Comparison of ENCODE assay signal across 14 cellular contexts in genomic region chr17:949623-950338, GRCh38. TPM values are rescaled to one million over a fixed set of nuclear protein-coding genes. Genes with fewer than 3 reads are reported as not detected.
DNase-seq lines count a peak whose midpoint lies in the region; ATAC-seq and TF ChIP-seq lines count a peak whose summit lies in the region.
"Had no signal": no experiment of that assay in that cellular context is flagged by ENCODE, and none has a peak within 500 bp of the region (broad histone marks: within the 10 kb centered on the region; RNA-seq: fewer than 3 reads in every experiment).

No MANE protein-coding gene starts in this region.

- H3K27ac Mint-ChIP-seq in osteocyte (ENCODE audit: unreplicated experiment), result peak overlapping the region; percentile 89
- H3K27ac Mint-ChIP-seq: naive thymus-derived CD4-positive, alpha-beta T cell; stimulated activated naive CD8-positive, alpha-beta T cell treated with anti-CD3 and anti-CD28 coated beads, Interleukin-15, Interleukin-2, amounts not matched to agents 100 ng/mL and 50 ng/mL, for 24 hours had no signal

- WGBS in hepatocyte (ENCODE audit: low lambda C conversion rate, missing lambda C conversion rate), result 41% methylated on average over 10 of the region's 12 CpGs

- H3K9me2 ChIP-seq in hepatocyte (replicated peaks; ENCODE audit: insufficient read depth), result no peaks in the 10 kb centered on the region

- no peak overlapping the region for H3K4me3 ChIP-seq in BLaER1 treated with 17β-estradiol and CSF1 and Interleukin-3, amounts not matched to agents 10 nM and 100 nM
- H3K4me3 ChIP-seq in hepatocyte (no peak overlapping the region), gastrocnemius medialis (no peak overlapping the region)

- H3K36me3 Mint-ChIP-seq in osteocyte (ENCODE audit: unreplicated experiment), result peaks cover 3% of the 10 kb centered on the region
- H3K36me3 Mint-ChIP-seq: naive thymus-derived CD4-positive, alpha-beta T cell had no signal

- in situ Hi-C loops in gastrocnemius medialis (cut with MboI; ENCODE audit: low sequenced_read_pairs in 4 of 4), result no loop called here

- ATAC-seq in GM18498 (IDR thresholded peaks at IDR 0.05; ENCODE audit: unreplicated experiment) (no peak), gastrocnemius medialis (no peak), HG03025 (IDR thresholded peaks at IDR 0.05; ENCODE audit: low FRiP score, unreplicated experiment) (no peak)
- ATAC-seq: naive thymus-derived CD4-positive, alpha-beta T cell had no signal

- H4K20me1 ChIP-seq in BLaER1 treated with 17β-estradiol and CSF1 and Interleukin-3, amounts not matched to agents 10 nM and 100 nM, result peaks cover 0 to 88% (median 54%) of the 10 kb centered on the region in 11 experiments; a peak in 17 of 22 replicates
- H4K20me1 ChIP-seq in hepatocyte (ENCODE audit: insufficient read depth, poor library complexity, severe bottlenecking), result no peaks in the 10 kb centered on the region

- intact Hi-C loops in gastrocnemius medialis (cut with DNase I; ENCODE audit: low total_unique reads), result no loop called here

- H3K79me2 ChIP-seq in hepatocyte, result peaks cover 48% of the 10 kb centered on the region

- peak overlapping the region in 3 of 11 experiments; percentile 29 to 46 (median 31); a peak in 2 of 22 replicates for H3K9ac ChIP-seq in BLaER1 treated with 17β-estradiol and CSF1 and Interleukin-3, amounts not matched to agents 10 nM and 100 nM

- peak; percentile 12 for DNase-seq in NCI-H2227 treated with DMSO at 0.1 percent for 48 hours (lab: John Stamatoyannopoulos, UW)
- no peak for DNase-seq in hepatocyte (ENCODE audit: low spot score)
- DNase-seq in osteocyte (ENCODE audit: extremely low spot score, unreplicated experiment), result no peak
- no peak for DNase-seq in gastrocnemius medialis
- no peak for DNase-seq in DMS153 (lab: John Stamatoyannopoulos, UW)
- DNase-seq: activated gamma-delta T cell treated with Interleukin-2 at 50 U/mL for 16 hours; effector CD4-positive, alpha-beta T cell; foreskin melanocyte; naive thymus-derived CD4-positive, alpha-beta T cell; NCI-H2081 treated with DMSO at 0.1 percent for 48 hours had no signal

- peaks cover 0 to 35% (median 8%) of the 10 kb centered on the region in 11 experiments; a peak in 10 of 22 replicates for H3K36me3 ChIP-seq in BLaER1 treated with 17β-estradiol and CSF1 and Interleukin-3, amounts not matched to agents 10 nM and 100 nM
- no peaks in the 10 kb centered on the region for H3K36me3 ChIP-seq in hepatocyte (replicated peaks; ENCODE audit: insufficient read depth, low read depth)
- no peaks in the 10 kb centered on the region for H3K36me3 ChIP-seq in gastrocnemius medialis

- H3K27ac ChIP-seq in BLaER1 treated with 17β-estradiol and CSF1 and Interleukin-3, amounts not matched to agents 10 nM and 100 nM, result peak overlapping the region in 4 of 11 experiments; percentile 20 to 49 (median 46); a peak in 5 of 22 replicates
- H3K27ac ChIP-seq in hepatocyte, result peak overlapping the region; percentile 91
- peak overlapping the region in 2 of 4 donors; percentile 21 to 24 for H3K27ac ChIP-seq in gastrocnemius medialis

- H3K4me3 Mint-ChIP-seq in osteocyte (ENCODE audit: unreplicated experiment), result peak overlapping the region; percentile 61
- H3K4me3 Mint-ChIP-seq: naive thymus-derived CD4-positive, alpha-beta T cell; stimulated activated naive CD8-positive, alpha-beta T cell treated with anti-CD3 and anti-CD28 coated beads, Interleukin-15, Interleukin-2, amounts not matched to agents 100 ng/mL and 50 ng/mL, for 24 hours had no signal

- H2AFZ ChIP-seq in hepatocyte, result no peak overlapping the region

- TF ChIP-seq POLR2A in gastrocnemius medialis (IDR thresholded peaks at IDR 0.05), result no peak

- H3K27me3 ChIP-seq in BLaER1 treated with 17β-estradiol and CSF1 and Interleukin-3, amounts not matched to agents 10 nM and 100 nM, result peaks cover 0 to 8% (median 0%) of the 10 kb centered on the region in 11 experiments; a peak in 1 of 22 replicates
- H3K27me3 ChIP-seq in hepatocyte (no peaks in the 10 kb centered on the region), gastrocnemius medialis (no peaks in the 10 kb centered on the region)

- TF ChIP-seq CTCF in hepatocyte (IDR thresholded peaks at IDR 0.05; ENCODE audit: poor library complexity) (no peak), osteocyte (IDR thresholded peaks at IDR 0.05) (no peak), gastrocnemius medialis (IDR thresholded peaks at IDR 0.05 in 4 of 5, conservative IDR thresholded peaks at IDR 0.05 in 1 of 5) (no peak)

- H3K9me3 ChIP-seq in BLaER1 treated with 17β-estradiol and CSF1 and Interleukin-3, amounts not matched to agents 10 nM and 100 nM (replicated peaks in 1 of 11), result no peaks in the 10 kb centered on the region
- H3K9me3 ChIP-seq in hepatocyte (ENCODE audit: low read depth), result no peaks in the 10 kb centered on the region
- H3K9me3 ChIP-seq in gastrocnemius medialis, result no peaks in the 10 kb centered on the region

- no peaks in the 10 kb centered on the region for H3K27me3 Mint-ChIP-seq in osteocyte (ENCODE audit: unreplicated experiment)

- H3K4me2 ChIP-seq in BLaER1 treated with 17β-estradiol and CSF1 and Interleukin-3, amounts not matched to agents 10 nM and 100 nM, result peak overlapping the region in 8 of 11 experiments; percentile 2 to 84 (median 52); a peak in 10 of 22 replicates
- H3K4me2 ChIP-seq in hepatocyte, result peak overlapping the region; percentile 81

- H3K9me3 Mint-ChIP-seq in osteocyte (ENCODE audit: unreplicated experiment), result no peaks in the 10 kb centered on the region
- H3K9me3 Mint-ChIP-seq: naive thymus-derived CD4-positive, alpha-beta T cell; stimulated activated naive CD8-positive, alpha-beta T cell treated with anti-CD3 and anti-CD28 coated beads, Interleukin-15, Interleukin-2, amounts not matched to agents 100 ng/mL and 50 ng/mL, for 24 hours had no signal

- H3K4me1 ChIP-seq in BLaER1 treated with 17β-estradiol and CSF1 and Interleukin-3, amounts not matched to agents 10 nM and 100 nM, result peaks cover 18 to 66% (median 51%) of the 10 kb centered on the region in 10 experiments
- H3K4me1 ChIP-seq in hepatocyte (ENCODE audit: insufficient read depth), result peaks cover 25% of the 10 kb centered on the region
- H3K4me1 ChIP-seq in gastrocnemius medialis, result peaks cover 18 to 30% of the 10 kb centered on the region in 2 donors

- peaks cover 54% of the 10 kb centered on the region for H3K4me1 Mint-ChIP-seq in osteocyte (ENCODE audit: unreplicated experiment)

RNA-seq across cellular contexts. Expression of gene NXN, which starts 29.8 kb away (rescaled TPM):
- total RNA-seq in hepatocyte (55.0 and 58.7 TPM in 2 replicates), osteocyte (123 and 131 TPM in 2 replicates), gastrocnemius medialis (10 to 100 TPM; 55.6 to 86.4 (median 62.7) TPM)
- polyA plus RNA-seq in hepatocyte, result 74.1 and 88.0 TPM in 2 replicates

RNA-seq across cellular contexts. Expression of gene TIMM22, which starts 47.1 kb away (rescaled TPM):
- total RNA-seq in hepatocyte, result 16.2 and 16.7 TPM in 2 replicates
- polyA plus RNA-seq in hepatocyte, result 18.4 and 25.3 TPM in 2 replicates
- total RNA-seq in osteocyte, result 12.6 and 12.8 TPM in 2 replicates
- total RNA-seq in gastrocnemius medialis, result 10 to 100 TPM; 14.4 to 16.1 (median 15.3) TPM
